Comparison of ENCODE assay signal across 1 cellular context in genomic region chr21:46455575-46456385, GRCh38.
TF ChIP-seq lines count a peak whose summit lies in the region.

No MANE protein-coding gene starts in this region.

TF ChIP-seq in K562, 482 proteins besides CTCF, POLR2A, EP300 and RAD21 (continued from another document and continues in another):
- TF ChIP-seq PBX2 (CRISPR knock-in tag; IDR thresholded peaks at IDR 0.05; ENCODE audit: low read depth), result no peak
- peak; percentile 68 for TF ChIP-seq PBX2 (tag; conservative IDR thresholded peaks at IDR 0.05; ENCODE audit: low read depth)
- TF ChIP-seq GTF2A2 (tag; IDR thresholded peaks at IDR 0.05), result no peak
- TF ChIP-seq SIN3B (IDR thresholded peaks at IDR 0.05; ENCODE audit: low read depth), result no peak
- no peak for TF ChIP-seq ZNF197 (CRISPR knock-in tag; IDR thresholded peaks at IDR 0.05; ENCODE audit: low read depth)
- TF ChIP-seq ZBTB1 (CRISPR knock-in tag; IDR thresholded peaks at IDR 0.05; ENCODE audit: borderline replicate concordance, low read depth), result no peak
- no peak for TF ChIP-seq ZNF143 (CRISPR knock-in tag; IDR thresholded peaks at IDR 0.05)
- TF ChIP-seq, protein P1, sequence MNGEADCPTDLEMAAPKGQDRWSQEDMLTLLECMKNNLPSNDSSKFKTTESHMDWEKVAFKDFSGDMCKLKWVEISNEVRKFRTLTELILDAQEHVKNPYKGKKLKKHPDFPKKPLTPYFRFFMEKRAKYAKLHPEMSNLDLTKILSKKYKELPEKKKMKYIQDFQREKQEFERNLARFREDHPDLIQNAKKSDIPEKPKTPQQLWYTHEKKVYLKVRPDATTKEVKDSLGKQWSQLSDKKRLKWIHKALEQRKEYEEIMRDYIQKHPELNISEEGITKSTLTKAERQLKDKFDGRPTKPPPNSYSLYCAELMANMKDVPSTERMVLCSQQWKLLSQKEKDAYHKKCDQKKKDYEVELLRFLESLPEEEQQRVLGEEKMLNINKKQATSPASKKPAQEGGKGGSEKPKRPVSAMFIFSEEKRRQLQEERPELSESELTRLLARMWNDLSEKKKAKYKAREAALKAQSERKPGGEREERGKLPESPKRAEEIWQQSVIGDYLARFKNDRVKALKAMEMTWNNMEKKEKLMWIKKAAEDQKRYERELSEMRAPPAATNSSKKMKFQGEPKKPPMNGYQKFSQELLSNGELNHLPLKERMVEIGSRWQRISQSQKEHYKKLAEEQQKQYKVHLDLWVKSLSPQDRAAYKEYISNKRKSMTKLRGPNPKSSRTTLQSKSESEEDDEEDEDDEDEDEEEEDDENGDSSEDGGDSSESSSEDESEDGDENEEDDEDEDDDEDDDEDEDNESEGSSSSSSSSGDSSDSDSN (IDR thresholded peaks at IDR 0.05; ENCODE audit: borderline replicate concordance in 1 of 2, low read depth in 2 of 2, low read length in 2 of 2), result no peak
- TF ChIP-seq, protein P2, sequence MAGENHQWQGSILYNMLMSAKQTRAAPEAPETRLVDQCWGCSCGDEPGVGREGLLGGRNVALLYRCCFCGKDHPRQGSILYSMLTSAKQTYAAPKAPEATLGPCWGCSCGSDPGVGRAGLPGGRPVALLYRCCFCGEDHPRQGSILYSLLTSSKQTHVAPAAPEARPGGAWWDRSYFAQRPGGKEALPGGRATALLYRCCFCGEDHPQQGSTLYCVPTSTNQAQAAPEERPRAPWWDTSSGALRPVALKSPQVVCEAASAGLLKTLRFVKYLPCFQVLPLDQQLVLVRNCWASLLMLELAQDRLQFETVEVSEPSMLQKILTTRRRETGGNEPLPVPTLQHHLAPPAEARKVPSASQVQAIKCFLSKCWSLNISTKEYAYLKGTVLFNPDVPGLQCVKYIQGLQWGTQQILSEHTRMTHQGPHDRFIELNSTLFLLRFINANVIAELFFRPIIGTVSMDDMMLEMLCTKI (IDR thresholded peaks at IDR 0.05; ENCODE audit: partially characterized antibody), result no peak
- TF ChIP-seq STAT6 (CRISPR knock-in tag; IDR thresholded peaks at IDR 0.05), result no peak
- no peak for TF ChIP-seq FOXJ3 (CRISPR knock-in tag; IDR thresholded peaks at IDR 0.05)
- no peak for TF ChIP-seq ZNF707 (CRISPR knock-in tag; conservative IDR thresholded peaks at IDR 0.05)
- TF ChIP-seq ZNF76 (CRISPR knock-in tag; IDR thresholded peaks at IDR 0.05; ENCODE audit: borderline replicate concordance), result no peak
- TF ChIP-seq, protein P3, sequence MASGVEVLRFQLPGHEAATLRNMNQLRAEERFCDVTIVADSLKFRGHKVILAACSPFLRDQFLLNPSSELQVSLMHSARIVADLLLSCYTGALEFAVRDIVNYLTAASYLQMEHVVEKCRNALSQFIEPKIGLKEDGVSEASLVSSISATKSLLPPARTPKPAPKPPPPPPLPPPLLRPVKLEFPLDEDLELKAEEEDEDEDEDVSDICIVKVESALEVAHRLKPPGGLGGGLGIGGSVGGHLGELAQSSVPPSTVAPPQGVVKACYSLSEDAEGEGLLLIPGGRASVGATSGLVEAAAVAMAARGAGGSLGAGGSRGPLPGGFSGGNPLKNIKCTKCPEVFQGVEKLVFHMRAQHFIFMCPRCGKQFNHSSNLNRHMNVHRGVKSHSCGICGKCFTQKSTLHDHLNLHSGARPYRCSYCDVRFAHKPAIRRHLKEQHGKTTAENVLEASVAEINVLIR (CRISPR knock-in tag; IDR thresholded peaks at IDR 0.05), result no peak
- no peak for TF ChIP-seq ZC3H4 (CRISPR knock-in tag; IDR thresholded peaks at IDR 0.05; ENCODE audit: borderline replicate concordance)
- TF ChIP-seq NUFIP1 (IDR thresholded peaks at IDR 0.05; ENCODE audit: partially characterized antibody), result no peak
- TF ChIP-seq, protein P4, sequence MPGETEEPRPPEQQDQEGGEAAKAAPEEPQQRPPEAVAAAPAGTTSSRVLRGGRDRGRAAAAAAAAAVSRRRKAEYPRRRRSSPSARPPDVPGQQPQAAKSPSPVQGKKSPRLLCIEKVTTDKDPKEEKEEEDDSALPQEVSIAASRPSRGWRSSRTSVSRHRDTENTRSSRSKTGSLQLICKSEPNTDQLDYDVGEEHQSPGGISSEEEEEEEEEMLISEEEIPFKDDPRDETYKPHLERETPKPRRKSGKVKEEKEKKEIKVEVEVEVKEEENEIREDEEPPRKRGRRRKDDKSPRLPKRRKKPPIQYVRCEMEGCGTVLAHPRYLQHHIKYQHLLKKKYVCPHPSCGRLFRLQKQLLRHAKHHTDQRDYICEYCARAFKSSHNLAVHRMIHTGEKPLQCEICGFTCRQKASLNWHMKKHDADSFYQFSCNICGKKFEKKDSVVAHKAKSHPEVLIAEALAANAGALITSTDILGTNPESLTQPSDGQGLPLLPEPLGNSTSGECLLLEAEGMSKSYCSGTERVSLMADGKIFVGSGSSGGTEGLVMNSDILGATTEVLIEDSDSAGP (CRISPR knock-in tag; IDR thresholded peaks at IDR 0.05), result no peak
- TF ChIP-seq POLR2G (IDR thresholded peaks at IDR 0.05; ENCODE audit: low read depth, low read length), result no peak
- no peak for TF ChIP-seq SMARCA5 (IDR thresholded peaks at IDR 0.05)
- TF ChIP-seq SLC30A9 (CRISPR knock-in tag; IDR thresholded peaks at IDR 0.05), result no peak
- TF ChIP-seq, protein P5, sequence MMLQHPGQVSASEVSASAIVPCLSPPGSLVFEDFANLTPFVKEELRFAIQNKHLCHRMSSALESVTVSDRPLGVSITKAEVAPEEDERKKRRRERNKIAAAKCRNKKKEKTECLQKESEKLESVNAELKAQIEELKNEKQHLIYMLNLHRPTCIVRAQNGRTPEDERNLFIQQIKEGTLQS (IDR thresholded peaks at IDR 0.05), result 0 out of 2 replicates have a peak, but pooled peaks have one; percentile 9
- TF ChIP-seq, protein P5 (CRISPR knock-in tag; conservative IDR thresholded peaks at IDR 0.05), result no peak
- TF ChIP-seq, protein P6, sequence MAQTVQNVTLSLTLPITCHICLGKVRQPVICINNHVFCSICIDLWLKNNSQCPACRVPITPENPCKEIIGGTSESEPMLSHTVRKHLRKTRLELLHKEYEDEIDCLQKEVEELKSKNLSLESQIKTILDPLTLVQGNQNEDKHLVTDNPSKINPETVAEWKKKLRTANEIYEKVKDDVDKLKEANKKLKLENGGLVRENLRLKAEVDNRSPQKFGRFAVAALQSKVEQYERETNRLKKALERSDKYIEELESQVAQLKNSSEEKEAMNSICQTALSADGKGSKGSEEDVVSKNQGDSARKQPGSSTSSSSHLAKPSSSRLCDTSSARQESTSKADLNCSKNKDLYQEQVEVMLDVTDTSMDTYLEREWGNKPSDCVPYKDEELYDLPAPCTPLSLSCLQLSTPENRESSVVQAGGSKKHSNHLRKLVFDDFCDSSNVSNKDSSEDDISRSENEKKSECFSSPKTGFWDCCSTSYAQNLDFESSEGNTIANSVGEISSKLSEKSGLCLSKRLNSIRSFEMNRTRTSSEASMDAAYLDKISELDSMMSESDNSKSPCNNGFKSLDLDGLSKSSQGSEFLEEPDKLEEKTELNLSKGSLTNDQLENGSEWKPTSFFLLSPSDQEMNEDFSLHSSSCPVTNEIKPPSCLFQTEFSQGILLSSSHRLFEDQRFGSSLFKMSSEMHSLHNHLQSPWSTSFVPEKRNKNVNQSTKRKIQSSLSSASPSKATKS (CRISPR knock-in tag; IDR thresholded peaks at IDR 0.05), result no peak
- TF ChIP-seq HEY1 (CRISPR knock-in tag; IDR thresholded peaks at IDR 0.05; ENCODE audit: borderline replicate concordance), result no peak
- no peak for TF ChIP-seq EWSR1 (IDR thresholded peaks at IDR 0.05; ENCODE audit: borderline replicate concordance, low read depth, partially characterized antibody)
- TF ChIP-seq TARDBP (IDR thresholded peaks at IDR 0.05), result no peak
- TF ChIP-seq HNRNPL (IDR thresholded peaks at IDR 0.05; ENCODE audit: low read depth, low read length), result no peak
- 0 out of 2 replicates have a peak, but pooled peaks have one; percentile 17 for TF ChIP-seq ZC3H11A (IDR thresholded peaks at IDR 0.05; ENCODE audit: low read depth, low read length)
- no peak for TF ChIP-seq BCL6 (CRISPR knock-in tag; IDR thresholded peaks at IDR 0.05)
- TF ChIP-seq ELF2 (CRISPR knock-in tag; IDR thresholded peaks at IDR 0.05), result 0 out of 2 replicates have a peak, but pooled peaks have one; percentile 7
- no peak for TF ChIP-seq PYGO2 (tag; IDR thresholded peaks at IDR 0.05)
- TF ChIP-seq, protein P7, sequence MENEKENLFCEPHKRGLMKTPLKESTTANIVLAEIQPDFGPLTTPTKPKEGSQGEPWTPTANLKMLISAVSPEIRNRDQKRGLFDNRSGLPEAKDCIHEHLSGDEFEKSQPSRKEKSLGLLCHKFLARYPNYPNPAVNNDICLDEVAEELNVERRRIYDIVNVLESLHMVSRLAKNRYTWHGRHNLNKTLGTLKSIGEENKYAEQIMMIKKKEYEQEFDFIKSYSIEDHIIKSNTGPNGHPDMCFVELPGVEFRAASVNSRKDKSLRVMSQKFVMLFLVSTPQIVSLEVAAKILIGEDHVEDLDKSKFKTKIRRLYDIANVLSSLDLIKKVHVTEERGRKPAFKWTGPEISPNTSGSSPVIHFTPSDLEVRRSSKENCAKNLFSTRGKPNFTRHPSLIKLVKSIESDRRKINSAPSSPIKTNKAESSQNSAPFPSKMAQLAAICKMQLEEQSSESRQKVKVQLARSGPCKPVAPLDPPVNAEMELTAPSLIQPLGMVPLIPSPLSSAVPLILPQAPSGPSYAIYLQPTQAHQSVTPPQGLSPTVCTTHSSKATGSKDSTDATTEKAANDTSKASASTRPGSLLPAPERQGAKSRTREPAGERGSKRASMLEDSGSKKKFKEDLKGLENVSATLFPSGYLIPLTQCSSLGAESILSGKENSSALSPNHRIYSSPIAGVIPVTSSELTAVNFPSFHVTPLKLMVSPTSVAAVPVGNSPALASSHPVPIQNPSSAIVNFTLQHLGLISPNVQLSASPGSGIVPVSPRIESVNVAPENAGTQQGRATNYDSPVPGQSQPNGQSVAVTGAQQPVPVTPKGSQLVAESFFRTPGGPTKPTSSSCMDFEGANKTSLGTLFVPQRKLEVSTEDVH (IDR thresholded peaks at IDR 0.05; ENCODE audit: low read depth, partially characterized antibody), result no peak
- no peak for TF ChIP-seq MED1 (CRISPR knock-in tag; IDR thresholded peaks at IDR 0.05; ENCODE audit: borderline replicate concordance)
- no peak for TF ChIP-seq ZNF212 (CRISPR knock-in tag; IDR thresholded peaks at IDR 0.05)
- peak; percentile 94 for TF ChIP-seq DACH1 (IDR thresholded peaks at IDR 0.05; ENCODE audit: partially characterized antibody)
- TF ChIP-seq JUNB (CRISPR knock-in tag; conservative IDR thresholded peaks at IDR 0.05), result no peak
- TF ChIP-seq RBM22 (IDR thresholded peaks at IDR 0.05; ENCODE audit: low read depth, low read length, poor library complexity, severe bottlenecking), result no peak
- TF ChIP-seq RBBP5 (IDR thresholded peaks at IDR 0.05; ENCODE audit: borderline replicate concordance, insufficient read depth, low read length, poor library complexity, severe bottlenecking), result no peak
- TF ChIP-seq, protein P8, sequence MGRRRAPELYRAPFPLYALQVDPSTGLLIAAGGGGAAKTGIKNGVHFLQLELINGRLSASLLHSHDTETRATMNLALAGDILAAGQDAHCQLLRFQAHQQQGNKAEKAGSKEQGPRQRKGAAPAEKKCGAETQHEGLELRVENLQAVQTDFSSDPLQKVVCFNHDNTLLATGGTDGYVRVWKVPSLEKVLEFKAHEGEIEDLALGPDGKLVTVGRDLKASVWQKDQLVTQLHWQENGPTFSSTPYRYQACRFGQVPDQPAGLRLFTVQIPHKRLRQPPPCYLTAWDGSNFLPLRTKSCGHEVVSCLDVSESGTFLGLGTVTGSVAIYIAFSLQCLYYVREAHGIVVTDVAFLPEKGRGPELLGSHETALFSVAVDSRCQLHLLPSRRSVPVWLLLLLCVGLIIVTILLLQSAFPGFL (CRISPR knock-in tag; IDR thresholded peaks at IDR 0.05), result no peak
- TF ChIP-seq GMEB1 (CRISPR knock-in tag; IDR thresholded peaks at IDR 0.05), result no peak
- TF ChIP-seq NR2F6 (CRISPR knock-in tag; IDR thresholded peaks at IDR 0.05), result no peak
- TF ChIP-seq HDAC2 (IDR thresholded peaks at IDR 0.05), result peak; percentile 93
